ENCODE assay signal across 14 cellular contexts in genomic region chr20:40959325-40960092, GRCh38.
"Had no signal": no experiment of that assay in that cellular context is flagged by ENCODE, and none has a peak within 500 bp of the region (broad histone marks: within the 10 kb centered on the region; RNA-seq: fewer than 3 reads in every experiment).

No MANE protein-coding gene starts in this region.

- H3K9me3 ChIP-seq: gastroesophageal sphincter, lower lobe of right lung, transverse colon had no signal

- H3K9me3 Mint-ChIP-seq: activated T-helper 2 cell treated with anti-CD3 and anti-CD28 coated beads, Interferon-gamma antibody, Interleukin-2, Interleukin-4, amounts not matched to agents 10 μg/mL and 5 μg/mL and 100 μg/mL, durations not matched to agents 14 hours and 24 hours and 36 hours had no signal

- ATAC-seq: gastroesophageal sphincter, left colon, lower lobe of right lung had no signal

- H3K27ac Mint-ChIP-seq: activated T-helper 2 cell treated with anti-CD3 and anti-CD28 coated beads, Interferon-gamma antibody, Interleukin-2, Interleukin-4, amounts not matched to agents 10 μg/mL and 5 μg/mL and 100 μg/mL, durations not matched to agents 14 hours and 24 hours and 36 hours had no signal

- H3K27ac ChIP-seq: cardiac muscle cell, dorsolateral prefrontal cortex, gastroesophageal sphincter, lower lobe of right lung, transverse colon had no signal

- H3K27me3 ChIP-seq: cardiac muscle cell, dorsolateral prefrontal cortex had no signal

- H3K36me3 ChIP-seq: cardiac muscle cell, gastroesophageal sphincter, lower lobe of right lung, transverse colon had no signal

- H3K4me3 ChIP-seq: cardiac muscle cell, dorsolateral prefrontal cortex, gastroesophageal sphincter, lower lobe of right lung, transverse colon had no signal

- DNase-seq: activated CD4-positive, alpha-beta T cell treated with anti-CD3 and anti-CD28 coated beads for 1 hour; activated naive CD4-positive, alpha-beta T cell treated with anti-CD3 and anti-CD28 coated beads, Interleukin-2, amount 50 U/mL, for 16 hours; dorsolateral prefrontal cortex; erythroblast; left colon; lower lobe of right lung; retina; stimulated activated CD4-positive, alpha-beta T cell treated with anti-CD3 and anti-CD28 coated beads, Interleukin-2, amount 100 ng/mL, for 48 hours; stimulated activated naive CD4-positive, alpha-beta T cell; substantia nigra; transverse colon had no signal
